Comparison of ENCODE assay signal across 15 cellular contexts in the genomic region with DNA sequence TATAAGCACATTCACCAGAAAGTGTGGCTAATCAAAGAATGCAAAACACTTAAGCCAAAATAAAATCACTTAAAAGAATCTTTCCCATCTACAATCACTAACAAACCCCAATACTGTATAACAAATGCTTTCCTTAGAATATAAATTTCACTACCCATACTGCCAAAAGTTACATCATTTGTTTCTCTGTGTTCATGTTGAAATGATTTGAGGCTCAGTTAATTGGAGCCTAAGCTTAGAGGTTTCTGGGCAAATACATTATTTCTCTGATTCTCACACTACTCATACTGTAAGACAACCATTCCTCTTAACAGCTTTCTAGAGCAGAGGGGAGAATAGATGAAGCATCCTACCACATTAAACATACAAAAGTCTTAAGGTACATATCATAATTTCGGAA. TPM values are rescaled to one million over a fixed set of nuclear protein-coding genes. Genes with fewer than 3 reads are reported as not detected.
A peak's percentile ranks its signal among the peaks of the same experiment; 100 is the strongest.
DNase-seq lines count a peak whose midpoint lies in the region; ATAC-seq, FAIRE-seq and TF ChIP-seq lines count a peak whose summit lies in the region.
"Had no signal": no experiment of that assay in that cellular context is flagged by ENCODE, and none has a peak within 500 bp of the region (broad histone marks: within the 10 kb centered on the region; RNA-seq: fewer than 3 reads in every experiment).

No MANE protein-coding gene starts in this region.

- dilution Hi-C loops in keratinocyte (cut with MboI; ENCODE audit: extremely low pct_ligation_motif_present, low sequenced_read_pairs): no loop called here

- no peaks in the 10 kb centered on the region for H3K9me1 ChIP-seq in keratinocyte (ENCODE audit: control insufficient read depth, extremely low read depth, insufficient read depth, low read length)

- intact Hi-C loops in esophagus squamous epithelium (cut with DNase I): no loop called here

- ATAC-seq in HG03045 (IDR thresholded peaks at IDR 0.05; ENCODE audit: unreplicated experiment) (no peak), GM21576 (IDR thresholded peaks at IDR 0.05; ENCODE audit: unreplicated experiment) (no peak)
- ATAC-seq: right cardiac atrium had no signal

- peak overlapping the region; percentile 74 for H3K4me3 ChIP-seq in BE2C (ENCODE audit: low read depth, low read length)
- peak overlapping the region; percentile 52; the same call in 1 of the 2 replicates for H3K4me3 ChIP-seq in WERI-Rb-1 (ENCODE audit: low read depth, low read length)
- peak overlapping the region in 2 of 3 experiments; percentile 66 to 85 for H3K4me3 ChIP-seq in keratinocyte (ENCODE audit: control insufficient read depth in 2 of 3, extremely low read depth in 1 of 3, insufficient read depth in 2 of 3, low read depth in 1 of 3, low read length in 3 of 3)
- H3K4me3 ChIP-seq in esophagus squamous epithelium: peak overlapping the region in 1 of 4 donors; percentile 77
- H3K4me3 ChIP-seq: Peyer's patch, uterus had no signal

- H3K4me1 ChIP-seq in BE2C (no peaks in the 10 kb centered on the region; the same call in 1 of the 2 replicates), keratinocyte (ENCODE audit: control insufficient read depth, extremely low read depth, insufficient read depth, low read length) (peaks cover 15% of the 10 kb centered on the region), esophagus squamous epithelium (peaks cover 14 to 51% (median 18%) of the 10 kb centered on the region in 3 donors)

- H3K9ac ChIP-seq in keratinocyte (ENCODE audit: control insufficient read depth, extremely low read depth, insufficient read depth, low read length): no peak overlapping the region

- peaks cover 63% of the 10 kb centered on the region for H3K79me2 ChIP-seq in keratinocyte (ENCODE audit: control insufficient read depth, insufficient read depth, low read length)

- no peaks in the 10 kb centered on the region for H3K9me3 ChIP-seq in BE2C
- no peaks in the 10 kb centered on the region for H3K9me3 ChIP-seq in WERI-Rb-1 (ENCODE audit: severe bottlenecking)
- H3K9me3 ChIP-seq in keratinocyte (ENCODE audit: control insufficient read depth, low read depth, low read length): no peaks in the 10 kb centered on the region
- H3K9me3 ChIP-seq in esophagus squamous epithelium: no peaks in the 10 kb centered on the region
- H3K9me3 ChIP-seq: Peyer's patch, uterus had no signal

- WGBS in esophagus squamous epithelium, 2 donors: 83% methylated on average over 1 of the region's 1 CpG

- no peak for TF ChIP-seq CTCF in BE2C (IDR thresholded peaks at IDR 0.05; ENCODE audit: low read depth, low read length)
- no peak for TF ChIP-seq CTCF in WERI-Rb-1 (IDR thresholded peaks at IDR 0.05; ENCODE audit: low read depth, low read length)
- TF ChIP-seq CTCF in keratinocyte (optimal IDR thresholded peaks at IDR 0.05 in 1 of 3, IDR thresholded peaks at IDR 0.05 in 1 of 3, conservative IDR thresholded peaks at IDR 0.05 in 1 of 3; ENCODE audit: extremely low read depth in 1 of 3, insufficient read depth in 2 of 3, low read length in 3 of 3): no peak
- no peak for TF ChIP-seq CTCF in esophagus squamous epithelium (IDR thresholded peaks at IDR 0.05)

- no peak for FAIRE-seq in keratinocyte (lab: Jason Lieb, UNC)
- FAIRE-seq: D721Med, TTC549 had no signal

- H4K20me1 ChIP-seq in keratinocyte (ENCODE audit: control insufficient read depth, extremely low read depth, insufficient read depth, low read length): no peaks in the 10 kb centered on the region

- H3K36me3 ChIP-seq in BE2C (peaks cover 18% of the 10 kb centered on the region), WERI-Rb-1 (peaks cover 25% of the 10 kb centered on the region), keratinocyte (ENCODE audit: control insufficient read depth in 2 of 2, extremely low read depth in 1 of 2, insufficient read depth in 2 of 2, low read length in 2 of 2) (peaks cover 6 to 14% of the 10 kb centered on the region in 2 experiments), esophagus squamous epithelium (peaks cover 0 to 24% (median 10%) of the 10 kb centered on the region in 3 donors)
- H3K36me3 ChIP-seq: uterus had no signal

- H3K27ac ChIP-seq in WERI-Rb-1 (peak overlapping the region; percentile 84), keratinocyte (ENCODE audit: control insufficient read depth, insufficient read depth, low read length) (no peak overlapping the region), esophagus squamous epithelium (peak overlapping the region in 1 of 4 donors; percentile 97)

- H3K27me3 ChIP-seq in BE2C (no peaks in the 10 kb centered on the region), WERI-Rb-1 (ENCODE audit: insufficient read depth, low read depth, severe bottlenecking) (no peaks in the 10 kb centered on the region), keratinocyte (ENCODE audit: control insufficient read depth, extremely low read depth, insufficient read depth, low read length) (no peaks in the 10 kb centered on the region), esophagus squamous epithelium (no peaks in the 10 kb centered on the region)
- H3K27me3 ChIP-seq: Peyer's patch, uterus had no signal

- peak overlapping the region; percentile 94 for H3K4me2 ChIP-seq in keratinocyte (ENCODE audit: control insufficient read depth, extremely low read depth, insufficient read depth, low read depth, low read length)

- H2AFZ ChIP-seq in keratinocyte (ENCODE audit: control insufficient read depth, low read length): no peak overlapping the region

- no peak for DNase-seq in BE2C
- DNase-seq in GM03348 (ENCODE audit: low spot score): peak; percentile 19
- no peak for DNase-seq in WERI-Rb-1
- no peak for DNase-seq in keratinocyte (ENCODE audit: low read depth, low spot score)
- no peak for DNase-seq in esophagus squamous epithelium (lab: John Stamatoyannopoulos, UW)
- no peak for DNase-seq in NCI-H748 treated with DMSO at 0.1 percent for 48 hours (lab: John Stamatoyannopoulos, UW)
- DNase-seq: activated gamma-delta T cell, mesendoderm, Peyer's patch, right cardiac atrium, uterus had no signal

- TF ChIP-seq POLR2A in esophagus squamous epithelium (IDR thresholded peaks at IDR 0.05): no peak

RNA-seq across cellular contexts. Expression of gene RIOX2, which starts 2.1 kb away (rescaled TPM):
- 68.2 TPM for polyA plus RNA-seq in BE2C (2012; ENCODE audit: insufficient read depth, insufficient read length, low read depth)
- 34.0 to 45.2 TPM (median 35.2 TPM) in 3 replicates for polyA plus RNA-seq in keratinocyte
- 43.5 TPM for polyA plus RNA-seq in keratinocyte (2011; ENCODE audit: low read depth)
- polyA plus RNA-seq in keratinocyte (2011; cell fraction: cytosol; rRNA removed): 24.2 and 38.7 TPM in 2 replicates
- 44.8 and 58.4 TPM in 2 replicates for polyA plus RNA-seq in keratinocyte (2011; cell fraction: nucleus; rRNA removed)
- 27.4 and 31.4 TPM in 2 replicates for polyA plus RNA-seq in keratinocyte (2012; ENCODE audit: low replicate concordance)
- 19.8 to 33.0 TPM (median 32.8 TPM) in 3 replicates for polyA minus RNA-seq in keratinocyte
- polyA minus RNA-seq in keratinocyte (2011; cell fraction: cytosol; rRNA and poly(A)+ RNA removed): 24.0 TPM
- 27.6 and 31.7 TPM in 2 replicates for polyA minus RNA-seq in keratinocyte (2011; cell fraction: nucleus; rRNA and poly(A)+ RNA removed)
- total RNA-seq in esophagus squamous epithelium: 10 to 100 TPM; 26.7 to 45.6 (median 41.1) TPM
